Comparison of ENCODE assay signal across 24 cellular contexts in genomic region chr3:108357042-108357441, GRCh38.
DNase-seq lines count a peak whose midpoint lies in the region; ATAC-seq lines count a peak whose summit lies in the region.
"Had no signal": no experiment of that assay in that cellular context is flagged by ENCODE, and none has a peak within 500 bp of the region (broad histone marks: within the 10 kb centered on the region; RNA-seq: fewer than 3 reads in every experiment).

No MANE protein-coding gene starts in this region.

- no peak for DNase-seq in stimulated activated naive B cell treated with anti-CD40 and anti-IgM and Interleukin-4, amounts not matched to agents 10 μg/mL and 1 μg/mL and 100 μg/mL, for 72 hours
- DNase-seq: 8988T; ACHN; AML-193; BE2C; C1 segment of cervical spinal cord; Caco-2; Calu3; CD4-positive, alpha-beta memory T cell; CD4-positive, alpha-beta T cell; CD4-positive, CD25-positive, alpha-beta regulatory T cell; CD8-positive, alpha-beta memory T cell; CD8-positive, alpha-beta T cell; COR-L47; DMS 273 treated with DMSO at 0.1 percent for 48 hours; DMS153; DMS53; DMS79; DMS79 treated with DMSO at 0.1 percent for 48 hours; DND-41 had no signal

- no peak overlapping the region for H3K4me3 Mint-ChIP-seq in stimulated activated naive B cell treated with anti-CD40 and anti-IgM and Interleukin-4, amounts not matched to agents 10 μg/mL and 1 μg/mL and 100 μg/mL, for 72 hours
- H3K4me3 Mint-ChIP-seq: B cell; CD14-positive monocyte; CD4-positive, alpha-beta memory T cell; CD4-positive, alpha-beta T cell; CD4-positive, CD25-positive, alpha-beta regulatory T cell; CD8-positive, alpha-beta memory T cell; CD8-positive, alpha-beta T cell had no signal

- H3K36me3 Mint-ChIP-seq in stimulated activated naive B cell treated with anti-CD40 and anti-IgM and Interleukin-4, amounts not matched to agents 10 μg/mL and 1 μg/mL and 100 μg/mL, for 72 hours: peaks cover 0 to 3% of the 10 kb centered on the region in 2 donors
- H3K36me3 Mint-ChIP-seq: CD4-positive, alpha-beta memory T cell; CD4-positive, CD25-positive, alpha-beta regulatory T cell; CD8-positive, alpha-beta T cell had no signal

- no peaks in the 10 kb centered on the region for H3K9me3 Mint-ChIP-seq in stimulated activated naive B cell treated with anti-CD40 and anti-IgM and Interleukin-4, amounts not matched to agents 10 μg/mL and 1 μg/mL and 100 μg/mL, for 72 hours
- H3K9me3 Mint-ChIP-seq: CD4-positive, alpha-beta T cell; CD8-positive, alpha-beta memory T cell; CD8-positive, alpha-beta T cell had no signal

- no peaks in the 10 kb centered on the region for H3K27me3 Mint-ChIP-seq in stimulated activated naive B cell treated with anti-CD40 and anti-IgM and Interleukin-4, amounts not matched to agents 10 μg/mL and 1 μg/mL and 100 μg/mL, for 72 hours
- H3K27me3 Mint-ChIP-seq: CD4-positive, alpha-beta memory T cell; CD4-positive, alpha-beta T cell had no signal

- peak overlapping the region; percentile 65 for H3K27ac Mint-ChIP-seq in stimulated activated naive B cell treated with anti-CD40 and anti-IgM and Interleukin-4, amounts not matched to agents 10 μg/mL and 1 μg/mL and 100 μg/mL, for 72 hours
- H3K27ac Mint-ChIP-seq: B cell; CD14-positive monocyte; CD4-positive, alpha-beta memory T cell; CD4-positive, alpha-beta T cell; CD4-positive, CD25-positive, alpha-beta regulatory T cell; CD8-positive, alpha-beta T cell had no signal

- no peak for ATAC-seq in stimulated activated naive B cell treated with anti-CD40 and anti-IgM and Interleukin-4, amounts not matched to agents 10 μg/mL and 1 μg/mL and 100 μg/mL, for 72 hours (replicated peaks)
- ATAC-seq in HG03354 (IDR thresholded peaks at IDR 0.05; ENCODE audit: poor library complexity, severe bottlenecking, unreplicated experiment): no peak
- ATAC-seq: A549; CD8-positive, alpha-beta T cell had no signal

- peaks cover 0 to 8% of the 10 kb centered on the region in 2 donors for H3K4me1 Mint-ChIP-seq in stimulated activated naive B cell treated with anti-CD40 and anti-IgM and Interleukin-4, amounts not matched to agents 10 μg/mL and 1 μg/mL and 100 μg/mL, for 72 hours
- H3K4me1 Mint-ChIP-seq: CD14-positive monocyte; CD4-positive, alpha-beta memory T cell; CD4-positive, CD25-positive, alpha-beta regulatory T cell; CD8-positive, alpha-beta memory T cell had no signal
